7 cellular contexts compared by ENCODE assay signal in the genomic region with DNA sequence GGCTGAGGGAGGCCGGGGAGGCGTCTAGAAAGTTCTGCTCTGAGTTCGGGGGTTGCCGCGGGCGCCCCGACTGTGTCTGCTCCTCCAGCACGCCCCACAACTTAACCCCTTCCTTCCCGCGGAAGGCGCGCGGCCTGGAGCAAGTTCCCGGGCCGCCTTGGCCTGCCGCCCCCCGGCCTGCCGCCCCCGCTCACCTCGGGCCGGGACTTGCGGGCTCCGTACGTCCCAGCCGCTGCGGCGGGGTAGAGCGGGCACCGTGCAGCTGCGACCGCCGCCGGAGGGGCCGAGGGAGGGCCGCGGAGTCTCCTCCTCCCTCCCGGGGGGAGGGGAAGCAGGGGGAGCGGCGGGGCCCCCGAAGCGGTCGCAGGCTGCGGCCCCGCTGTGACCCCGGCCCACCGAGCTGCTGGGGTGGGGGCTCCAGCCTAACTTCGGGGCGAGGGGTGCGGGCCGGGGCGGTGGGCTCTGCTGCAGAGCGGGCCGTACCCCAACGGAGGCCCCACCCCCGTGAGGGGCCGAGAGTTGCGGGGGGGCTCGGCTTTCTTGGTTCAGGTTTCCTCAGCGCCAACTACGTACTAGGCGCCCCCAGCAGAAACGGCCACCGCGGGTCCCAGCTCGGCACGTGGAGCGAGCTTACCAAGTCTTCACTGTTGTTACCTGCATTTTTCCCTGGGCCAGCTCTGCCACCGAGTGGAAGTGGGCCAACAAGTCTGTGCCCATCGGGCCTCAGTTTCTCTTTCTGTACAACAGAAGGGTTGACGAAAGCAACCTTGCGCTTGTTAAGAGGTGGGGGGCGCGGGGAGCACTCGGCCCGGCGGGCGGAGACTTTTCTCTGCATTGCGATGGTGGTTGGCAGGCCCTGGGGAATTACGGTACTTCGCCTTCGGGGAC. TPM values are rescaled to one million over a fixed set of nuclear protein-coding genes. Genes with fewer than 3 reads are reported as not detected.
DNase-seq lines count a peak whose midpoint lies in the region; ATAC-seq and TF ChIP-seq lines count a peak whose summit lies in the region.

A gene (minus strand): TSS at position 266 of the 888 bp plus-strand sequence. CDS start 7,394 bp downstream, outside the sequence.

- no peak within 1 kb of the TSS for H3K27ac Mint-ChIP-seq in glutamatergic neuron (ENCODE audit: unreplicated experiment)

- TF ChIP-seq POLR2A in GM18505 (IDR thresholded peaks at IDR 0.05; ENCODE audit: borderline replicate concordance, extremely low read depth, insufficient read depth, insufficient read length): peak; percentile 16
- TF ChIP-seq POLR2A in NB4 (IDR thresholded peaks at IDR 0.05; ENCODE audit: extremely low read depth, insufficient read length): no peak
- TF ChIP-seq POLR2A in ovary (IDR thresholded peaks at IDR 0.05): no peak

- DNase-seq in HEK293T (ENCODE audit: extremely low spot score): peak; percentile 67
- peak; percentile 85 for DNase-seq in NB4 (ENCODE audit: low read depth)
- DNase-seq in activated T-helper 9 cell treated with anti-CD3 and anti-CD28 coated beads, Interleukin-2, amount 50 U/mL, for 16 hours (ENCODE audit: low read depth): peak; percentile 32
- peak; percentile 49 for DNase-seq in glutamatergic neuron
- peak in 2 of 5 donors; percentile 45 to 52 for DNase-seq in ovary
- DNase-seq in NCI-H446 treated with DMSO at 0.1 percent for 48 hours (lab: John Stamatoyannopoulos, UW): no peak

- H3K9me3 Mint-ChIP-seq in glutamatergic neuron (ENCODE audit: unreplicated experiment): peaks cover 16% of the 10 kb centered on the region

- peak within 1 kb of the TSS; percentile 74 to 80 for H3K27ac ChIP-seq in ovary

- POLR2A ChIA-PET in HEK293T (lab: Yijun Ruan, JAX): interaction anchor here (1.0 to 1.9 kb wide), 2 partner anchors 49 to 89 kb away, joined by 3 to 8 read pairs; a partner anchor contains a TSS

- peaks cover 19% of the 10 kb centered on the region for H3K27me3 Mint-ChIP-seq in glutamatergic neuron (ENCODE audit: unreplicated experiment)

- no peaks in the 10 kb centered on the region for H3K9me3 ChIP-seq in ovary

- peak; percentile 20 for ATAC-seq in GM18505 (IDR thresholded peaks at IDR 0.05; ENCODE audit: unreplicated experiment)

- TF ChIP-seq CTCF in NB4 (IDR thresholded peaks at IDR 0.05; ENCODE audit: low read depth, low read length) (no peak), glutamatergic neuron (IDR thresholded peaks at IDR 0.05; ENCODE audit: partially characterized antibody, unreplicated experiment) (no peak), ovary (IDR thresholded peaks at IDR 0.05) (no peak)

- H3K27me3 ChIP-seq in ovary: no peaks in the 10 kb centered on the region

- H3K4me3 Mint-ChIP-seq in glutamatergic neuron (ENCODE audit: unreplicated experiment): peak within 1 kb of the TSS; percentile 85

- TF ChIP-seq EP300 in ovary (IDR thresholded peaks at IDR 0.05): no peak

- CTCF ChIA-PET in HEK293T (lab: Yijun Ruan, JAX): interaction anchor here (1.8 kb wide), 1 partner anchor 16 kb away, joined by 4 read pairs; no protein-coding TSS in a partner anchor

- 0 to 1% (median 1%) methylated on average over 62 to 79 of the region's 81 CpGs for WGBS in ovary, 3 donors

- H3K4me3 ChIP-seq in NB4 (ENCODE audit: low read depth, low read length) (peak within 1 kb of the TSS; percentile 60), ovary (peak within 1 kb of the TSS; percentile 67)

- intact Hi-C loops in ovary (cut with DNase I): no loop called here

- H3K4me1 ChIP-seq in ovary (ENCODE audit: insufficient read depth): peaks cover 9% of the 10 kb centered on the region

- H3K36me3 Mint-ChIP-seq in glutamatergic neuron (ENCODE audit: unreplicated experiment): no peaks in the 10 kb centered on the region

- H3K4me1 Mint-ChIP-seq in glutamatergic neuron (ENCODE audit: low read depth, unreplicated experiment): peaks cover 17% of the 10 kb centered on the region

- no peaks in the 10 kb centered on the region for H3K36me3 ChIP-seq in ovary

TF ChIP-seq in HEK293T, 16 proteins besides CTCF, POLR2A, EP300 and RAD21:
- TF ChIP-seq L3MBTL2 (conservative IDR thresholded peaks at IDR 0.05): peak; percentile 62
- no peak for TF ChIP-seq ELF4 (IDR thresholded peaks at IDR 0.05)
- TF ChIP-seq FOXM1 (IDR thresholded peaks at IDR 0.05; ENCODE audit: borderline replicate concordance): peak; percentile 58; the same call in 1 of the 2 replicates
- TF ChIP-seq SP1 (IDR thresholded peaks at IDR 0.05): no peak

RNA-seq across cellular contexts. Expression of the gene that starts here (rescaled TPM):
- total RNA-seq in glutamatergic neuron (ENCODE audit: unreplicated experiment) (not detected), ovary (10 to 100 TPM; 11.9 to 22.4 (median 15.6) TPM)
- polyA plus RNA-seq in ovary: 10 to 100 TPM in 1 of 2 donors, 1 to 10 TPM in 1; 5.9 to 10.2 TPM

Comparison
In these comparisons a context has a peak if more than half of its experiments do, and no peak if none do; other contexts are left out.
1. RNA of the gene that starts here (total RNA-seq): 11.9 to 22.4 TPM in ovary; not detected in glutamatergic neuron (single experiment); every median in the first group is over 10 times any median in the second.
2. Peak in DNase-seq in glutamatergic neuron; RNA of the gene not detected or under 1 TPM.